In the genomic region with DNA sequence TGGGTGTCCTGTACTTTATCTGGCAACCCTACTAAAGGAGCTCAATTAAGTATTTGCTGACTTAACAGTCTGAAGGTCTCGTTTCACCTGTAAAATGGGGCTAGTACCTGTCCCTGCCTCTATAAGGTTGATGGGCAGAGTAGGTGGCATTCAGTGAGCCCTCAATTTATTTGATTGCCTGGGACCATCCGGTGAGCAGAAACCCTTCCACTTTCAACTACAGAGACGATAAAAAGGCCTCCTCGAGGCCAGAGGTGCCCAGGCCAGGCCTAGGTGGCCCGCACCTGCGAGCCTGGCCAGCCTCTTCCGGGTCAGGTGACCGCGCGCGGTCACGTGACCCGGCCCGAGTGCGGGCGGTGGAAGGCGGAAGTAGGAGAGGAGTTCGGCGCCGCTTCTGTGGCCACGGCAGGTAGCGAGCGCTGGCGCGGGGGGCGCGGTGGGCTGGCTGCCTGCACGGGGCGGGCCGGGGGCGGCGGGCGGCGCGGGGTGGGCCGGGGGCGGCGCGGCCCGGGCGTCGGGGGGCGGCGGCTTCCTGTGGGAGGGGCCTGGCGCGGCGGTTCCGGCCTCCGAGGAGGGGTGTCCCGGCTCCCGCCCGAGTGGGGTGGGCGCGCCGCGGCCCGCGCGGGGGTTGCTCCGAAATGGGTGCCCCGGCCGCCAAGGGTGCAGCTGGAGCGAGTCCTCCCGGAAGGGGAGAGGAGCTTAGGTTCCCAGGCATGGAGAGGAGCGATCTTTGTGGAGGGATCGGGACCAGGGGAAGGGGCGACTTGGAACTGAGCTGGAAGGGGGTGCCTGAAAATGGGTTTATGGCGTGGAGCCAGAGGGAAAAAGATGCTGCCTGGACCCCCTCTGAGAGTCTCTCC, we compare ENCODE assay signal across 8 cellular contexts. TPM values are rescaled to one million over a fixed set of nuclear protein-coding genes. Genes with fewer than 3 reads are reported as not detected.
DNase-seq lines count a peak whose midpoint lies in the region; ATAC-seq, FAIRE-seq and TF ChIP-seq lines count a peak whose summit lies in the region.

Gene WWP2, plus strand, starts transcription at position 350 of the 860 bp plus-strand sequence. CDS start 24,679 bp downstream, outside the sequence.

- H4K20me1 ChIP-seq in keratinocyte (ENCODE audit: control insufficient read depth, extremely low read depth, insufficient read depth, low read length): no peaks in the 10 kb centered on the region

- peak within 1 kb of the TSS; percentile 79 for H2AFZ ChIP-seq in keratinocyte (ENCODE audit: control insufficient read depth, low read length)

- FAIRE-seq in keratinocyte (lab: Jason Lieb, UNC): no peak

- dilution Hi-C loops in keratinocyte (cut with MboI; ENCODE audit: extremely low pct_ligation_motif_present, low sequenced_read_pairs): no loop called here

- peak within 1 kb of the TSS; percentile 79 for H3K27ac ChIP-seq in keratinocyte (ENCODE audit: control insufficient read depth, insufficient read depth, low read length)

- ATAC-seq in HG02973 (IDR thresholded peaks at IDR 0.05; ENCODE audit: unreplicated experiment): peak; percentile 72
- peak; percentile 88 for ATAC-seq in activated CD4-positive, CD25-positive, alpha-beta regulatory T cell treated with anti-CD3 and anti-CD28 coated beads, Interleukin-2, amount 50 U/mL, for 24 hours

- DNase-seq in NK-92 treated with Interleukin-12 subunit alpha and Interleukin-12 subunit beta, amount 100 ng/mL, for 24 hours (lab: John Stamatoyannopoulos, UW): peak; percentile 52
- DNase-seq in NK-92 (lab: John Stamatoyannopoulos, UW; ENCODE audit: unreplicated experiment) (no peak), NCI-H2196 treated with DMSO at 0.1 percent for 48 hours (lab: John Stamatoyannopoulos, UW; ENCODE audit: unreplicated experiment) (peak; percentile 40), keratinocyte (ENCODE audit: low read depth, low spot score) (no peak)
- peak; percentile 77 for DNase-seq in central memory CD4-positive, alpha-beta T cell
- DNase-seq in stimulated activated CD4-positive, alpha-beta T cell treated with anti-CD3 and anti-CD28 coated beads, Interleukin-12 subunit alpha, Interleukin-12 subunit beta, amount 100 ng/mL, for 48 hours (ENCODE audit: low read depth in 2 of 3, low spot score in 1 of 3): peak; percentile 45 to 65 (median 53)

- no peaks in the 10 kb centered on the region for H3K36me3 ChIP-seq in keratinocyte (ENCODE audit: control insufficient read depth in 2 of 2, extremely low read depth in 1 of 2, insufficient read depth in 2 of 2, low read length in 2 of 2)

- no peaks in the 10 kb centered on the region for H3K9me1 ChIP-seq in keratinocyte (ENCODE audit: control insufficient read depth, extremely low read depth, insufficient read depth, low read length)

- peaks cover 15% of the 10 kb centered on the region for H3K4me1 ChIP-seq in keratinocyte (ENCODE audit: control insufficient read depth, extremely low read depth, insufficient read depth, low read length)

- TF ChIP-seq CTCF in keratinocyte (optimal IDR thresholded peaks at IDR 0.05 in 1 of 3, IDR thresholded peaks at IDR 0.05 in 1 of 3, conservative IDR thresholded peaks at IDR 0.05 in 1 of 3; ENCODE audit: extremely low read depth in 1 of 3, insufficient read depth in 2 of 3, low read length in 3 of 3): no peak

- peak within 1 kb of the TSS; percentile 89 for H3K9ac ChIP-seq in keratinocyte (ENCODE audit: control insufficient read depth, extremely low read depth, insufficient read depth, low read length)

- H3K9me3 ChIP-seq in keratinocyte (ENCODE audit: control insufficient read depth, low read depth, low read length): no peaks in the 10 kb centered on the region

- peaks cover 42% of the 10 kb centered on the region for H3K79me2 ChIP-seq in keratinocyte (ENCODE audit: control insufficient read depth, insufficient read depth, low read length)

- no peaks in the 10 kb centered on the region for H3K27me3 ChIP-seq in keratinocyte (ENCODE audit: control insufficient read depth, extremely low read depth, insufficient read depth, low read length)

- H3K4me3 ChIP-seq in keratinocyte (ENCODE audit: control insufficient read depth in 2 of 3, extremely low read depth in 1 of 3, insufficient read depth in 2 of 3, low read depth in 1 of 3, low read length in 3 of 3): peak within 1 kb of the TSS; percentile 72 to 99 (median 83)

- H3K4me2 ChIP-seq in keratinocyte (ENCODE audit: control insufficient read depth, extremely low read depth, insufficient read depth, low read depth, low read length): peak within 1 kb of the TSS; percentile 99

RNA-seq across cellular contexts. Expression of gene WWP2, which starts in this region (rescaled TPM):
- 3.1 to 14.8 TPM (median 6.9 TPM) in 3 replicates for polyA plus RNA-seq in keratinocyte
- polyA plus RNA-seq in keratinocyte (2011; ENCODE audit: low read depth): 24.1 TPM
- 7.5 and 7.7 TPM in 2 replicates for polyA plus RNA-seq in keratinocyte (2011; cell fraction: cytosol; rRNA removed)
- polyA plus RNA-seq in keratinocyte (2011; cell fraction: nucleus; rRNA removed): 17.6 and 17.9 TPM in 2 replicates
- 11.8 and 21.7 TPM in 2 replicates for polyA plus RNA-seq in keratinocyte (2012; ENCODE audit: low replicate concordance)
- 11.0 to 45.9 TPM (median 12.3 TPM) in 3 replicates for polyA minus RNA-seq in keratinocyte
- polyA minus RNA-seq in keratinocyte (2011; cell fraction: cytosol; rRNA and poly(A)+ RNA removed): 11.1 TPM
- 12.2 and 21.2 TPM in 2 replicates for polyA minus RNA-seq in keratinocyte (2011; cell fraction: nucleus; rRNA and poly(A)+ RNA removed)

Comparison
In these comparisons a context has a peak if more than half of its experiments do, and no peak if none do; other contexts are left out.
1. DNase-seq: peak in NK-92 treated with Interleukin-12 subunit alpha and Interleukin-12 subunit beta, amount 100 ng/mL, for 24 hours (single experiment), NCI-H2196 treated with DMSO at 0.1 percent for 48 hours (single experiment), central memory CD4-positive, alpha-beta T cell (single experiment) and stimulated activated CD4-positive, alpha-beta T cell treated with anti-CD3 and anti-CD28 coated beads, Interleukin-12 subunit alpha, Interleukin-12 subunit beta, amount 100 ng/mL, for 48 hours (3 of 3); none in NK-92 (single experiment) and keratinocyte (single experiment).